12 cellular contexts compared by ENCODE assay signal in the genomic region with DNA sequence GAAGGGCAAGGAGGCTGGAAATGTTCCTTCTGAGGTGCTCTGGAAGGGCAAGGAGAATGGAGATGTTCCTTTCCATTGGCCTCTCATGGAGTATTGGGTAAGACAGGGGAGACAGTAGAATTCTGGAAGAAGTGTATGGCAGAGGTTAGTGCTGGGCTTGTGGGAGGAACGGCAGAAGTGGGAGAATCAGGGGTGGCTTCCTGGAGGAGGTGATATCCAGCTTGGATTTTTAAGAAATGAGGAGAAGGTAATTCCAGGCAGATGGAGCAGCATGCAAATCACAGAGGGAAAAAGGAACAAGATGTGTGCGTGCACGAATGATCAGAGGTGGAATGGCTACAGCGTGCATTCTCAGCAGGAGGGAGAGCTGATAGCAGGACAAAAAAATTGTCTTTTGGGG. TPM values are rescaled to one million over a fixed set of nuclear protein-coding genes. Genes with fewer than 3 reads are reported as not detected.
"Had no signal": no experiment of that assay in that cellular context is flagged by ENCODE, and none has a peak within 500 bp of the region (broad histone marks: within the 10 kb centered on the region; RNA-seq: fewer than 3 reads in every experiment).

No MANE protein-coding gene starts in this region.

- H3K9ac ChIP-seq: GM23248 had no signal

- H3K4me2 ChIP-seq: GM23338 had no signal

- ATAC-seq: GM23338, HCT116 had no signal

- H3K9me3 ChIP-seq: HAP-1 had no signal

- H3K4me3 ChIP-seq: GM23248, GM23338, HAP-1 had no signal

- FAIRE-seq: H1, H54 had no signal

- H3K4me3 Mint-ChIP-seq: GM23338, H9, HFFc6 had no signal

- H3K9me3 Mint-ChIP-seq: GM23338, H9 had no signal

- H3K27ac Mint-ChIP-seq: GM23338, H9, HFFc6 had no signal

- H3K36me3 ChIP-seq: HAP-1 had no signal

- H3K27ac ChIP-seq: GM23248 had no signal

- H3K4me1 ChIP-seq: HAP-1 had no signal

- H2AFZ ChIP-seq: GM23248, GM23338 had no signal

- DNase-seq: GM23248, GOT3, H7, H9, HCEC 1CT, HFFc6 had no signal

RNA-seq across cellular contexts. Expression of a gene that starts 45.1 kb away (rescaled TPM):
- total RNA-seq: H4, HFFc6 had no signal
- polyA plus RNA-seq: GM23248 had no signal
